ENCODE assay signal across 1 cellular context in genomic region chr2:135473567-135473966, GRCh38.
TF ChIP-seq lines count a peak whose summit lies in the region.

No MANE protein-coding gene starts in this region.

TF ChIP-seq in Ishikawa, 13 proteins besides CTCF, POLR2A, EP300 and RAD21 (continued from another document):
- no peak for TF ChIP-seq CEBPB (IDR thresholded peaks at IDR 0.05)
- TF ChIP-seq, protein P1, sequence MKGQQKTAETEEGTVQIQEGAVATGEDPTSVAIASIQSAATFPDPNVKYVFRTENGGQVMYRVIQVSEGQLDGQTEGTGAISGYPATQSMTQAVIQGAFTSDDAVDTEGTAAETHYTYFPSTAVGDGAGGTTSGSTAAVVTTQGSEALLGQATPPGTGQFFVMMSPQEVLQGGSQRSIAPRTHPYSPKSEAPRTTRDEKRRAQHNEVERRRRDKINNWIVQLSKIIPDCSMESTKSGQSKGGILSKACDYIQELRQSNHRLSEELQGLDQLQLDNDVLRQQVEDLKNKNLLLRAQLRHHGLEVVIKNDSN (IDR thresholded peaks at IDR 0.05): no peak
- no peak for TF ChIP-seq EGR1 (IDR thresholded peaks at IDR 0.05)
- TF ChIP-seq YY1 (IDR thresholded peaks at IDR 0.05; ENCODE audit: low read depth): no peak
- no peak for TF ChIP-seq ZBTB7A (IDR thresholded peaks at IDR 0.05; ENCODE audit: low read depth)
- TF ChIP-seq NFIC (IDR thresholded peaks at IDR 0.05): no peak
- TF ChIP-seq FOXM1 (IDR thresholded peaks at IDR 0.05; ENCODE audit: borderline replicate concordance, low read depth): no peak
- TF ChIP-seq CREB1 (IDR thresholded peaks at IDR 0.05; ENCODE audit: low read depth): no peak
- TF ChIP-seq, protein P2, sequence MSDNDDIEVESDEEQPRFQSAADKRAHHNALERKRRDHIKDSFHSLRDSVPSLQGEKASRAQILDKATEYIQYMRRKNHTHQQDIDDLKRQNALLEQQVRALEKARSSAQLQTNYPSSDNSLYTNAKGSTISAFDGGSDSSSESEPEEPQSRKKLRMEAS (IDR thresholded peaks at IDR 0.05): no peak
TF ChIP-seq in Ishikawa: peak in this region for 0.
